ENCODE assay signal across 15 cellular contexts in genomic region chr2:58044145-58044544, GRCh38.
"Had no signal": no experiment of that assay in that cellular context is flagged by ENCODE, and none has a peak within 500 bp of the region (broad histone marks: within the 10 kb centered on the region; RNA-seq: fewer than 3 reads in every experiment).

No MANE protein-coding gene starts in this region.

- H3K36me3 ChIP-seq: ascending aorta, breast epithelium, pancreas, thyroid gland had no signal

- ATAC-seq: effector memory CD8-positive, alpha-beta T cell; left ventricle myocardium superior; pancreas; stimulated activated naive B cell treated with anti-CD40 and anti-IgM and Interleukin-4, amounts not matched to agents 10 μg/mL and 1 μg/mL and 100 μg/mL, for 72 hours had no signal

- H3K9ac ChIP-seq: neural progenitor cell had no signal

- H3K27me3 ChIP-seq: ascending aorta, breast epithelium, neural progenitor cell, pancreas, thyroid gland had no signal

- H3K9me3 Mint-ChIP-seq: activated CD4-positive, alpha-beta T cell treated with anti-CD3 and anti-CD28 coated beads, Interleukin-2, amount 10 ng/mL, durations not matched to agents 7 days and 5 days; effector memory CD8-positive, alpha-beta T cell; stimulated activated naive B cell treated with anti-CD40 and anti-IgM and Interleukin-4, amounts not matched to agents 10 μg/mL and 1 μg/mL and 100 μg/mL, for 72 hours had no signal

- H3K4me3 ChIP-seq: ascending aorta, breast epithelium, neural progenitor cell, pancreas, thyroid gland had no signal

- DNase-seq: activated CD4-positive, alpha-beta T cell treated with anti-CD3 and anti-CD28 coated beads, Interleukin-2, amount 10 ng/mL, durations not matched to agents 7 days and 5 days; activated CD8-positive, alpha-beta memory T cell treated with anti-CD3 and anti-CD28 coated beads for 24 hours; activated naive CD4-positive, alpha-beta T cell treated with Interleukin-2 at 50 U/mL for 16 hours; dermis blood vessel endothelial cell; effector memory CD8-positive, alpha-beta T cell; foreskin melanocyte; left ventricle myocardium superior; pancreas; stimulated activated CD4-positive, alpha-beta T cell treated with anti-CD3 and anti-CD28 coated beads, Interleukin-1b, Interleukin-23, amount 100 ng/mL, for 48 hours; stimulated activated naive B cell treated with anti-CD40 and anti-IgM and Interleukin-4, amounts not matched to agents 10 μg/mL and 1 μg/mL and 100 μg/mL, for 72 hours; thyroid gland had no signal

- H3K4me1 ChIP-seq: breast epithelium had no signal

- H3K27me3 Mint-ChIP-seq: activated CD4-positive, alpha-beta T cell treated with anti-CD3 and anti-CD28 coated beads, Interleukin-2, amount 10 ng/mL, durations not matched to agents 7 days and 5 days; effector memory CD8-positive, alpha-beta T cell; stimulated activated naive B cell treated with anti-CD40 and anti-IgM and Interleukin-4, amounts not matched to agents 10 μg/mL and 1 μg/mL and 100 μg/mL, for 72 hours had no signal

- H3K27ac Mint-ChIP-seq: neural progenitor cell; stimulated activated naive B cell treated with anti-CD40 and anti-IgM and Interleukin-4, amounts not matched to agents 10 μg/mL and 1 μg/mL and 100 μg/mL, for 72 hours had no signal

- H2AFZ ChIP-seq: neural progenitor cell had no signal

- H3K4me2 ChIP-seq: neural progenitor cell had no signal

- H3K27ac ChIP-seq: ascending aorta, breast epithelium, epithelial cell of prostate, neural progenitor cell, pancreas, thyroid gland had no signal

- H3K9me3 ChIP-seq: ascending aorta, breast epithelium, pancreas, thyroid gland had no signal
